In genomic region chr2:11375025-11375688, GRCh38 we compare ENCODE assay signal across 10 cellular contexts. TPM values are rescaled to one million over a fixed set of nuclear protein-coding genes. Genes with fewer than 3 reads are reported as not detected.
DNase-seq lines count a peak whose midpoint lies in the region; ATAC-seq and TF ChIP-seq lines count a peak whose summit lies in the region.
"Had no signal": no experiment of that assay in that cellular context is flagged by ENCODE, and none has a peak within 500 bp of the region (broad histone marks: within the 10 kb centered on the region; RNA-seq: fewer than 3 reads in every experiment).

No MANE protein-coding gene starts in this region.

- no peaks in the 10 kb centered on the region for H3K79me2 ChIP-seq in HCT116 (ENCODE audit: insufficient read depth, low read length)

- POLR2A ChIA-PET in HCT116 (lab: Charles Lee) = interaction anchor here (0.6 to 1.4 kb wide), 2 partner anchors 12 to 140 kb away, joined by 4 to 6 read pairs; no protein-coding TSS in a partner anchor

- peak; percentile 7 for ATAC-seq in HCT116
- no peak for ATAC-seq in body of pancreas
- no peak for ATAC-seq in GM21619 (IDR thresholded peaks at IDR 0.05; ENCODE audit: unreplicated experiment)

- no peaks in the 10 kb centered on the region for H4K20me1 ChIP-seq in HCT116 (ENCODE audit: insufficient read depth)

- no peaks in the 10 kb centered on the region for H3K36me3 ChIP-seq in HCT116 (ENCODE audit: control insufficient read depth in 1 of 2, insufficient read depth in 2 of 2, low read length in 2 of 2)
- no peaks in the 10 kb centered on the region for H3K36me3 ChIP-seq in body of pancreas (replicated peaks in 1 of 2; ENCODE audit: insufficient read depth in 1 of 2, low read depth in 2 of 2)
- no peaks in the 10 kb centered on the region for H3K36me3 ChIP-seq in skeletal muscle tissue (ENCODE audit: control insufficient read depth in 3 of 3, insufficient read depth in 3 of 3, low read length in 3 of 3)

- H3K27ac ChIP-seq in HCT116 (ENCODE audit: low read depth, low read length) (peak overlapping the region; percentile 29), body of pancreas (peak overlapping the region; percentile 30 to 84 (median 66)), layer of hippocampus (ENCODE audit: low read depth, low read length) (peak overlapping the region; percentile 58), skeletal muscle tissue (ENCODE audit: low read depth, low read length) (peak overlapping the region; percentile 84)

- peak overlapping the region; percentile 99 for H3K4me2 ChIP-seq in HCT116 (ENCODE audit: low read length)

- H3K4me1 ChIP-seq in HCT116 (ENCODE audit: control insufficient read depth in 1 of 2, insufficient read depth in 2 of 2, low read length in 2 of 2) (peaks cover 24 to 33% of the 10 kb centered on the region in 2 experiments), body of pancreas (peaks cover 29% of the 10 kb centered on the region), skeletal muscle tissue (ENCODE audit: control insufficient read depth in 3 of 3, insufficient read depth in 3 of 3, low read length in 3 of 3) (peaks cover 49 to 62% (median 59%) of the 10 kb centered on the region in 3 donors)

- H3K27me3 ChIP-seq in HCT116 (ENCODE audit: insufficient read depth, low read length) (no peaks in the 10 kb centered on the region), body of pancreas (no peaks in the 10 kb centered on the region), layer of hippocampus (ENCODE audit: control insufficient read depth, insufficient read depth, low read length) (no peaks in the 10 kb centered on the region), skeletal muscle tissue (ENCODE audit: control insufficient read depth in 3 of 3, insufficient read depth in 3 of 3, low read length in 3 of 3) (no peaks in the 10 kb centered on the region)

- H3K4me3 ChIP-seq in HCT116 (replicated peaks in 1 of 2; ENCODE audit: low read depth in 1 of 2, low read length in 2 of 2) (peak overlapping the region; percentile 28 to 61), body of pancreas (no peak overlapping the region), skeletal muscle tissue (ENCODE audit: low read length in 3 of 3) (peak overlapping the region; percentile 48 to 60 (median 56))

- no peaks in the 10 kb centered on the region for H3K9me2 ChIP-seq in HCT116 (ENCODE audit: insufficient read depth)

- no peak for DNase-seq in HCT116 (ENCODE audit: low read depth, low spot score)
- no peak for DNase-seq in body of pancreas
- DNase-seq in NCI-H1436 (lab: John Stamatoyannopoulos, UW) = no peak
- no peak for DNase-seq in activated CD8-positive, alpha-beta memory T cell treated with anti-CD3 and anti-CD28 coated beads, Interleukin-2, amount 50 U/mL, for 4 hours
- no peak for DNase-seq in germinal center (ENCODE audit: low spot score)
- DNase-seq: CD8-positive, alpha-beta memory T cell; stimulated activated CD4-positive, alpha-beta T cell treated with anti-CD3 and anti-CD28 coated beads, Interleukin-4, amount 100 ng/mL, for 1 hour had no signal

- RAD21 ChIA-PET in HCT116 (lab: Charles Lee; ENCODE audit: low non-redundant PET in 1 of 2, low total read pairs in 2 of 2, uncharacterized antibody in 2 of 2, unreplicated experiment in 2 of 2) = interaction anchor here (1.1 to 1.3 kb wide), 4 partner anchors 18 to 33 kb away, joined by 3 to 7 read pairs (median 5); partner anchors contain the start of gene ROCK2 (in 2 of the 2)

- CTCF ChIA-PET in HCT116 (lab: Charles Lee) = interaction anchor here (1.0 to 2.0 kb wide), 3 partner anchors 9 to 243 kb away, joined by 3 to 6 read pairs (median 3); no protein-coding TSS in a partner anchor

- 88 to 89% methylated on average over 15 of the region's 15 CpGs for WGBS in body of pancreas, 2 donors

- H2AFZ ChIP-seq in HCT116 (ENCODE audit: low read depth, low read length, poor library complexity, severe bottlenecking) = peak overlapping the region; percentile 99

- intact Hi-C loops in HCT116 (cut with micrococcal nuclease) (no loop called here), body of pancreas (cut with DNase I) (no loop called here)

- H3K9me3 ChIP-seq in HCT116 (ENCODE audit: control insufficient read depth in 1 of 2, insufficient read depth in 1 of 2, low read depth in 1 of 2, low read length in 2 of 2) (no peaks in the 10 kb centered on the region), body of pancreas (no peaks in the 10 kb centered on the region), skeletal muscle tissue (ENCODE audit: control insufficient read depth in 3 of 3, low read length in 3 of 3) (no peaks in the 10 kb centered on the region)

- BruUV-seq in HCT116 (replicated peaks; lab: Mats Ljungman, UMichigan) = no TSS peak

- TF ChIP-seq RAD21 in HCT116 (IDR thresholded peaks at IDR 0.05; ENCODE audit: low read depth) = no peak

- TF ChIP-seq CTCF in HCT116 (IDR thresholded peaks at IDR 0.05 in 2 of 3, conservative IDR thresholded peaks at IDR 0.05 in 1 of 3; ENCODE audit: borderline replicate concordance in 1 of 3, insufficient read depth in 1 of 3, low read depth in 2 of 3, low read length in 2 of 3) (no peak), body of pancreas (IDR thresholded peaks at IDR 0.05) (no peak)

- H3K9ac ChIP-seq in HCT116 (ENCODE audit: low read length) (peak overlapping the region; percentile 68), skeletal muscle tissue (ENCODE audit: low read depth in 1 of 3, low read length in 3 of 3) (peak overlapping the region; percentile 48 to 81 (median 79))

- no peak for TF ChIP-seq POLR2A in HCT116 (IDR thresholded peaks at IDR 0.05; ENCODE audit: borderline replicate concordance, extremely low read depth, insufficient read depth, insufficient read length)
- TF ChIP-seq POLR2A in body of pancreas (IDR thresholded peaks at IDR 0.05) = no peak

TF ChIP-seq in HCT116, 20 proteins besides CTCF, POLR2A, EP300 and RAD21:
- TF ChIP-seq TCF7L2 (IDR thresholded peaks at IDR 0.05; ENCODE audit: borderline replicate concordance, extremely low read depth, insufficient read depth, insufficient read length) = no peak
- no peak for TF ChIP-seq CEBPB (IDR thresholded peaks at IDR 0.05; ENCODE audit: low read depth)
- TF ChIP-seq ATF3 (IDR thresholded peaks at IDR 0.05) = no peak
- TF ChIP-seq POLR2AphosphoS5 (IDR thresholded peaks at IDR 0.05; ENCODE audit: low read depth, low read length) = no peak
- no peak for TF ChIP-seq ZFX (IDR thresholded peaks at IDR 0.05)
- TF ChIP-seq ZNF274 (IDR thresholded peaks at IDR 0.05; ENCODE audit: low read depth, low read length) = no peak
- TF ChIP-seq EZH2 (IDR thresholded peaks at IDR 0.05) = no peak
- TF ChIP-seq JUND (IDR thresholded peaks at IDR 0.05) = no peak
- TF ChIP-seq REST (IDR thresholded peaks at IDR 0.05; ENCODE audit: low read depth) = no peak
- no peak for TF ChIP-seq SIN3A (IDR thresholded peaks at IDR 0.05; ENCODE audit: low read depth)
- TF ChIP-seq YY1 (IDR thresholded peaks at IDR 0.05; ENCODE audit: extremely low read depth, insufficient replicate concordance, low read depth, low read length) = no peak
- no peak for TF ChIP-seq EZH2phosphoT487 (IDR thresholded peaks at IDR 0.05; ENCODE audit: borderline replicate concordance)

RNA-seq across cellular contexts. Expression of gene ROCK2, which starts 30.7 kb away (rescaled TPM):
- 48.0 TPM for total RNA-seq in HCT116 (2021; ENCODE audit: unreplicated experiment)
- polyA plus RNA-seq in HCT116 (2012) = 5.7 and 9.4 TPM in 2 replicates
- total RNA-seq in body of pancreas = 10 to 100 TPM; 24.4 to 32.3 TPM
- total RNA-seq in skeletal muscle tissue = 37.1 TPM

Comparison
In these comparisons a context has a peak if more than half of its experiments do, and no peak if none do; other contexts are left out.
1. H3K27ac ChIP-seq: peak in every context shown above with its lines; median percentile 84 in skeletal muscle tissue; 66 in body of pancreas; 58 in layer of hippocampus; 29 in HCT116.
2. H3K4me3 ChIP-seq: peak in HCT116 (2 of 2) and skeletal muscle tissue (3 of 3); none in body of pancreas (0 of 2).